9 cellular contexts compared by ENCODE assay signal in genomic region chr7:111931016-111931517, GRCh38.
DNase-seq lines count a peak whose midpoint lies in the region; ATAC-seq, FAIRE-seq and TF ChIP-seq lines count a peak whose summit lies in the region.
"Had no signal": no experiment of that assay in that cellular context is flagged by ENCODE, and none has a peak within 500 bp of the region (broad histone marks: within the 10 kb centered on the region; RNA-seq: fewer than 3 reads in every experiment).

No MANE protein-coding gene starts in this region.

- peak overlapping the region; percentile 65 for H3K4me2 ChIP-seq in HepG2 (ENCODE audit: low read depth, low read length)

- TF ChIP-seq CTCF in bronchial epithelial cell (IDR thresholded peaks at IDR 0.05; ENCODE audit: insufficient read depth, low read length, severe bottlenecking) (no peak), HepG2 (CRISPR knock-in tag; IDR thresholded peaks at IDR 0.05) (no peak)

- TF ChIP-seq POLR2A in HepG2 (IDR thresholded peaks at IDR 0.05; ENCODE audit: insufficient read depth in 1 of 2, low read depth in 2 of 2, low read length in 2 of 2) = no peak; a peak in 1 of 4 replicates

- ATAC-seq in HepG2 (peak; percentile 98), GM18858 (IDR thresholded peaks at IDR 0.05; ENCODE audit: unreplicated experiment) (no peak)

- H2AFZ ChIP-seq in HepG2 (ENCODE audit: low read length) = peak overlapping the region; percentile 66

- peak; percentile 22 for DNase-seq in COLO668 (lab: John Stamatoyannopoulos, UW; ENCODE audit: unreplicated experiment)
- peak; percentile 95 for DNase-seq in HT1080 (ENCODE audit: low read depth)
- DNase-seq in bronchial epithelial cell (ENCODE audit: low read depth) = peak; percentile 33
- DNase-seq in HepG2 (ENCODE audit: low spot score) = peak; percentile 96
- no peak for DNase-seq in amygdala (lab: John Stamatoyannopoulos, UW)
- no peak for DNase-seq in OCI-M1 (lab: John Stamatoyannopoulos, UW)
- no peak for DNase-seq in NCI-H1092 (lab: John Stamatoyannopoulos, UW)
- DNase-seq: CD4-positive, CD25-positive, alpha-beta regulatory T cell had no signal

- H3K4me3 ChIP-seq in bronchial epithelial cell (ENCODE audit: low read depth, low read length) (no peak overlapping the region), HepG2 (replicated peaks in 1 of 3; ENCODE audit: insufficient read depth in 1 of 3, low read depth in 2 of 3, low read length in 3 of 3) (peak overlapping the region in 2 of 3 experiments; percentile 11 to 12; a peak in 2 of 6 replicates)

- H3K27me3 ChIP-seq in bronchial epithelial cell (ENCODE audit: control insufficient read depth, insufficient read depth, low read length) (no peaks in the 10 kb centered on the region), HepG2 (ENCODE audit: control insufficient read depth in 1 of 2, insufficient read depth in 2 of 2, low read length in 2 of 2) (no peaks in the 10 kb centered on the region)

- H3K27ac ChIP-seq in HepG2 (ENCODE audit: extremely low read length, insufficient read depth, low read length) = peak overlapping the region; percentile 88

- peak overlapping the region; percentile 82 for H3K9ac ChIP-seq in HepG2 (ENCODE audit: insufficient read depth, low read depth, low read length)

- no peaks in the 10 kb centered on the region for H3K9me3 ChIP-seq in HepG2 (ENCODE audit: low read length)

- no peaks in the 10 kb centered on the region for H3K79me2 ChIP-seq in HepG2 (ENCODE audit: insufficient read depth, low read length)

- TF ChIP-seq EP300 in HepG2 (IDR thresholded peaks at IDR 0.05; ENCODE audit: low read depth in 2 of 2, low read length in 2 of 2) = peak in 1 of 2 experiments; percentile 82; a peak in 2 of 4 replicates
- peak; percentile 33; the same call in 1 of the 2 replicates for TF ChIP-seq EP300 in HepG2 (CRISPR knock-in tag; IDR thresholded peaks at IDR 0.05; ENCODE audit: borderline replicate concordance)

- in situ Hi-C loops in HepG2 (cut with HindIII; ENCODE audit: extremely low pct_ligation_motif_present, low pct_unique_long_range_greater_than_20kb) = no loop called here

- H3K4me1 ChIP-seq in HepG2 (ENCODE audit: insufficient read depth, low read length) = peaks cover 44% of the 10 kb centered on the region

- no peaks in the 10 kb centered on the region for H3K36me3 ChIP-seq in bronchial epithelial cell (ENCODE audit: control insufficient read depth, insufficient read depth, low read length)
- H3K36me3 ChIP-seq in HepG2 (replicated peaks in 1 of 2; ENCODE audit: control insufficient read depth in 1 of 2, insufficient read depth in 2 of 2, low read length in 2 of 2) = peaks cover 0 to 14% of the 10 kb centered on the region in 2 experiments; a peak in 2 of 5 replicates

- peak; percentile 80 for FAIRE-seq in bronchial epithelial cell (lab: Jason Lieb, UNC)
- FAIRE-seq in HepG2 (lab: Jason Lieb, UNC) = peak; percentile 62

- POLR2A ChIA-PET in HepG2 (lab: Yijun Ruan, JAX) = interaction anchor here (0.8 to 2.5 kb wide), 5 partner anchors 10 to 520 kb away, joined by 3 to 14 read pairs (median 4); partner anchors contain the start of genes DOCK4 and IFRD1

- 13% methylated on average over 3 of the region's 3 CpGs for WGBS in HepG2 (ENCODE audit: low lambda C conversion rate)

- intact Hi-C loops in HepG2 (cut with micrococcal nuclease; ENCODE audit: unreplicated experiment) = loop anchor here (1.0 to 5.0 kb wide), 2 partner anchors 12 to 276 kb away; partner anchors contain the start of genes DOCK4 and ZNF277

- BruUV-seq in HepG2 (replicated peaks; lab: Mats Ljungman, UMichigan) = no TSS peak

- no peaks in the 10 kb centered on the region for H4K20me1 ChIP-seq in HepG2 (ENCODE audit: insufficient read depth, low read length)

- CTCF ChIA-PET in HepG2 (lab: Yijun Ruan, JAX; ENCODE audit: low intra/inter-chr PET ratio, low total read pairs) = no interaction called here

- no peak for TF ChIP-seq RAD21 in HepG2 (CRISPR knock-in tag; IDR thresholded peaks at IDR 0.05)

TF ChIP-seq in HepG2, 621 proteins besides CTCF, POLR2A, EP300 and RAD21 (continues in another document):
- TF ChIP-seq ETV5 (CRISPR knock-in tag; IDR thresholded peaks at IDR 0.05; ENCODE audit: borderline replicate concordance) (peak; percentile 53; the same call in 1 of the 2 replicates), IKZF1 (IDR thresholded peaks at IDR 0.05) (no peak), ZHX2 (IDR thresholded peaks at IDR 0.05; ENCODE audit: low read depth) (no peak), ZHX2 (CRISPR knock-in tag; IDR thresholded peaks at IDR 0.05; ENCODE audit: borderline replicate concordance) (no peak), SP140L (CRISPR knock-in tag; IDR thresholded peaks at IDR 0.05; ENCODE audit: borderline replicate concordance) (no peak), REST (IDR thresholded peaks at IDR 0.05; ENCODE audit: borderline replicate concordance in 1 of 2, low read depth in 1 of 2, low read length in 2 of 2) (peak in 1 of 2 experiments; percentile 8; a peak in 1 of 4 replicates), SOX13 (IDR thresholded peaks at IDR 0.05) (no peak), SOX13 (CRISPR knock-in tag; conservative IDR thresholded peaks at IDR 0.05 in 1 of 2, IDR thresholded peaks at IDR 0.05 in 1 of 2) (peak in 1 of 2 experiments; percentile 84; a peak in 2 of 4 replicates), RXRB (CRISPR knock-in tag; IDR thresholded peaks at IDR 0.05; ENCODE audit: borderline replicate concordance) (peak; percentile 48), CAMTA2 (CRISPR knock-in tag; IDR thresholded peaks at IDR 0.05; ENCODE audit: borderline replicate concordance) (no peak), ZNF317 (CRISPR knock-in tag; IDR thresholded peaks at IDR 0.05) (no peak), ZNF225 (CRISPR knock-in tag; IDR thresholded peaks at IDR 0.05) (no peak), YEATS2 (CRISPR knock-in tag; IDR thresholded peaks at IDR 0.05; ENCODE audit: borderline replicate concordance) (peak; percentile 33; the same call in 1 of the 2 replicates), SMAD1 (CRISPR knock-in tag; IDR thresholded peaks at IDR 0.05; ENCODE audit: borderline replicate concordance, low read depth) (no peak), CBX1 (IDR thresholded peaks at IDR 0.05; ENCODE audit: low read depth) (no peak)

Comparison
In these comparisons a context has a peak if more than half of its experiments do, and no peak if none do; other contexts are left out.
1. DNase-seq: peak in COLO668 (single experiment), HT1080 (single experiment), bronchial epithelial cell (single experiment) and HepG2 (single experiment); none in amygdala (0 of 56), OCI-M1 (single experiment) and NCI-H1092 (single experiment).